ENCODE assay signal across 1 cellular context in genomic region chr12:92928962-92929915, GRCh38.
A peak's percentile ranks its signal among the peaks of the same experiment; 100 is the strongest.
TF ChIP-seq lines count a peak whose summit lies in the region.

TSS of gene EEA1 (minus strand) at chr12:92929295. CDS start at chr12:92929066, 229 bp downstream.

TF ChIP-seq in H1, 55 proteins besides CTCF, POLR2A, EP300 and RAD21 (continued from another document):
- TF ChIP-seq CHD7 (IDR thresholded peaks at IDR 0.05; ENCODE audit: insufficient replicate concordance, low read length): no peak
- TF ChIP-seq ATF2 (IDR thresholded peaks at IDR 0.05; ENCODE audit: low read length): peak; percentile 77; the same call in 1 of the 2 replicates
- 0 out of 2 replicates have a peak, but pooled peaks have one; percentile 5 for TF ChIP-seq TEAD4 (IDR thresholded peaks at IDR 0.05; ENCODE audit: low read depth, low read length)
- no peak for TF ChIP-seq SAP30 (IDR thresholded peaks at IDR 0.05; ENCODE audit: insufficient read depth, insufficient replicate concordance, low read length)
- peak; percentile 22; the same call in 1 of the 2 replicates for TF ChIP-seq KDM1A (IDR thresholded peaks at IDR 0.05; ENCODE audit: borderline replicate concordance, low read length)
- TF ChIP-seq NANOG (IDR thresholded peaks at IDR 0.05; ENCODE audit: insufficient read depth, low read depth, low read length, poor library complexity, severe bottlenecking): no peak
- TF ChIP-seq GTF2F1 (IDR thresholded peaks at IDR 0.05; ENCODE audit: borderline replicate concordance, low read depth, low read length): no peak
- peak; percentile 60 for TF ChIP-seq SP1 (IDR thresholded peaks at IDR 0.05; ENCODE audit: low read depth, low read length)
- peak; percentile 96 for TF ChIP-seq EGR1 (IDR thresholded peaks at IDR 0.05; ENCODE audit: borderline replicate concordance, low read depth, low read length)
- peak; percentile 49 for TF ChIP-seq CHD2 (IDR thresholded peaks at IDR 0.05; ENCODE audit: low read length)
- no peak for TF ChIP-seq SUZ12 (IDR thresholded peaks at IDR 0.05; ENCODE audit: low read length)
- TF ChIP-seq TAF1 (IDR thresholded peaks at IDR 0.05; ENCODE audit: low read depth, low read length): peak; percentile 70
- TF ChIP-seq SIN3A (conservative IDR thresholded peaks at IDR 0.05 in 1 of 2, IDR thresholded peaks at IDR 0.05 in 1 of 2; ENCODE audit: low read depth in 1 of 2, low read length in 2 of 2): peak in 1 of 2 experiments; percentile 64; a peak in 2 of 4 replicates
- TF ChIP-seq POU5F1 (IDR thresholded peaks at IDR 0.05; ENCODE audit: low read depth, low read length): no peak
- peak; percentile 78 for TF ChIP-seq POLR2AphosphoS5 (IDR thresholded peaks at IDR 0.05; ENCODE audit: low read depth, low read length)
- no peak for TF ChIP-seq JUND (IDR thresholded peaks at IDR 0.05; ENCODE audit: low read length)
- TF ChIP-seq RNF2 (IDR thresholded peaks at IDR 0.05; ENCODE audit: borderline replicate concordance, low read depth, low read length, missing control alignments, poor library complexity, severe bottlenecking): no peak
- TF ChIP-seq PHF8 (conservative IDR thresholded peaks at IDR 0.05; ENCODE audit: low read depth, low read length): peak; percentile 74
- no peak for TF ChIP-seq HDAC6 (IDR thresholded peaks at IDR 0.05; ENCODE audit: low read depth, low read length)
- TF ChIP-seq CEBPB (IDR thresholded peaks at IDR 0.05; ENCODE audit: low read depth, low read length): no peak
- no peak for TF ChIP-seq BRCA1 (IDR thresholded peaks at IDR 0.05; ENCODE audit: low read depth, low read length)
- TF ChIP-seq JUN (IDR thresholded peaks at IDR 0.05; ENCODE audit: low read depth, low read length): no peak
- no peak for TF ChIP-seq CHD1 (IDR thresholded peaks at IDR 0.05; ENCODE audit: low read depth, low read length)
- peak; percentile 95 for TF ChIP-seq E2F6 (IDR thresholded peaks at IDR 0.05)
- TF ChIP-seq HDAC2 (IDR thresholded peaks at IDR 0.05; ENCODE audit: borderline replicate concordance in 1 of 2, low read depth in 2 of 2, low read length in 2 of 2): no peak; a peak in 1 of 4 replicates
- TF ChIP-seq BACH1 (IDR thresholded peaks at IDR 0.05; ENCODE audit: low read length): peak; percentile 49; the same call in 1 of the 2 replicates
- no peak for TF ChIP-seq FOSL1 (IDR thresholded peaks at IDR 0.05; ENCODE audit: insufficient read depth, low read depth, low read length)
- no peak for TF ChIP-seq TAF7 (optimal IDR thresholded peaks at IDR 0.05; ENCODE audit: borderline replicate concordance, low read depth, low read length)
- no peak for TF ChIP-seq USF2 (IDR thresholded peaks at IDR 0.05; ENCODE audit: low read length)
- no peak for TF ChIP-seq TCF12 (IDR thresholded peaks at IDR 0.05; ENCODE audit: low read depth, low read length)
- no peak for TF ChIP-seq RXRA (IDR thresholded peaks at IDR 0.05; ENCODE audit: insufficient read depth, low read depth, low read length)
- TF ChIP-seq BCL11A (IDR thresholded peaks at IDR 0.05; ENCODE audit: low read depth in 2 of 2, low read length in 2 of 2): no peak
- TF ChIP-seq SRF (IDR thresholded peaks at IDR 0.05; ENCODE audit: low read depth, low read length): peak; percentile 30; the same call in 1 of the 2 replicates
- TF ChIP-seq MAFK (IDR thresholded peaks at IDR 0.05; ENCODE audit: low read depth, low read length): peak; percentile 58; the same call in 1 of the 2 replicates
- no peak for TF ChIP-seq GABPA (IDR thresholded peaks at IDR 0.05; ENCODE audit: borderline replicate concordance, insufficient read depth, low read length)
- TF ChIP-seq KDM5A (IDR thresholded peaks at IDR 0.05; ENCODE audit: low read length): no peak
- TF ChIP-seq CBX5 (IDR thresholded peaks at IDR 0.05; ENCODE audit: low read depth, low read length): no peak
- peak; percentile 59 for TF ChIP-seq TBP (IDR thresholded peaks at IDR 0.05; ENCODE audit: low read depth, low read length)
- peak; percentile 95 for TF ChIP-seq RBBP5 (IDR thresholded peaks at IDR 0.05; ENCODE audit: borderline replicate concordance, low read depth, low read length)
- TF ChIP-seq ATF3 (IDR thresholded peaks at IDR 0.05; ENCODE audit: insufficient read depth, low read depth, low read length): peak; percentile 58; the same call in 1 of the 2 replicates
- no peak for TF ChIP-seq CTBP2 (IDR thresholded peaks at IDR 0.05; ENCODE audit: borderline replicate concordance, insufficient read depth, insufficient read length, low read length)
- peak; percentile 95 for TF ChIP-seq KDM4A (IDR thresholded peaks at IDR 0.05; ENCODE audit: low read depth, low read length, severe bottlenecking)
- TF ChIP-seq CREB1 (IDR thresholded peaks at IDR 0.05): peak; percentile 95
- TF ChIP-seq ASH2L (IDR thresholded peaks at IDR 0.05; ENCODE audit: low read length): peak; percentile 99
- no peak for TF ChIP-seq SIX5 (IDR thresholded peaks at IDR 0.05; ENCODE audit: low read depth, low read length)
- TF ChIP-seq RFX5 (IDR thresholded peaks at IDR 0.05; ENCODE audit: borderline replicate concordance, low read depth, low read length): no peak
- TF ChIP-seq MAX (IDR thresholded peaks at IDR 0.05): peak; percentile 99
- TF ChIP-seq ZNF274 (IDR thresholded peaks at IDR 0.05; ENCODE audit: borderline replicate concordance, extremely low read depth, low read length): no peak
